Comparison of ENCODE assay signal across 16 cellular contexts in the genomic region with DNA sequence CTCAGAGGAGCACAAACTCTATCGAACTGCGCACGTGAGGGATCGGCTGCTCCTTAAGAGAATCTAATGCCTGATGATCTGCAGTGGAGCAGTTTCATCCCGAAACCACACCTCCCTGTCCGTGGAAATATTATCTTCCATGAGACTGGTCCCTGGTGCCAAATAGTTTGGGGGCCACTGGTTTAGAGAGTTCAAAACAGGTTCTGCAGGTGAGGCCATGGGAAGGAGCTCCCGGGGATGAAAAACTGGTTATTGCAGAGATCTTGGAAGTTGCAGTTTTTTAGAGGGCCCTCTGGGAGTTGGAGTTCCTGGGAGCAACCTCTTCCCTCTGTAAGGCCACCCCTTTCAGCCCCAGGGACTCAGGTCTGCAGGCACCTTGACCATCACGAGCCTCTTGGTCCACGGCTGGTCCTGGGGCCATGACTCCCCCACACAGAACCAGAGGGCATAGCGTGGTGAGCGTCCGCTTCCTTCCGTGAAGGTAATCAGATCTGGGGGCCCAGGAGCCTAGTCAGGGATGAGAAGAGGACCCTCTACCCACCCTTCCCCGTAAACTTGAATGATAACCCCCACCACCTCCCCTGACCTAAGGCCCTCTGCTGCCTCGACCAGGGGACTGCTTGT.
"Had no signal": no experiment of that assay in that cellular context is flagged by ENCODE, and none has a peak within 500 bp of the region (broad histone marks: within the 10 kb centered on the region; RNA-seq: fewer than 3 reads in every experiment).

No MANE protein-coding gene starts in this region.

- H3K9me3 Mint-ChIP-seq: activated naive CD4-positive, alpha-beta T cell treated with anti-CD3 and anti-CD28 coated beads, Interleukin-2, amount 50 U/mL, for 72 hours; activated T-cell treated with anti-CD3 and anti-CD28 coated beads, Interleukin-2, amount 50 U/mL, for 72 hours had no signal

- H3K27me3 ChIP-seq: adrenal gland, cardiac muscle cell, left lung, pancreas, right lobe of liver, stomach, upper lobe of left lung had no signal

- FAIRE-seq: kidney, pancreas, small intestine had no signal

- H3K27ac ChIP-seq: adrenal gland, cardiac muscle cell, left lung, pancreas, right lobe of liver, stomach, upper lobe of left lung had no signal

- H3K4me3 Mint-ChIP-seq: activated T-cell treated with anti-CD3 and anti-CD28 coated beads, Interleukin-2, amount 50 U/mL, for 72 hours had no signal

- H3K4me3 ChIP-seq: adrenal gland, cardiac muscle cell, left lung, pancreas, right lobe of liver, stomach, upper lobe of left lung had no signal

- H3K27ac Mint-ChIP-seq: activated T-cell treated with anti-CD3 and anti-CD28 coated beads, Interleukin-2, amount 50 U/mL, for 72 hours had no signal

- H3K4me2 ChIP-seq: SK-N-SH had no signal

- H3K9me3 ChIP-seq: adrenal gland, left lung, pancreas, right lobe of liver, SK-N-SH, stomach, upper lobe of left lung had no signal

- DNase-seq: activated CD4-positive, alpha-beta T cell treated with anti-CD3 and anti-CD28 coated beads, Interleukin-2, amount 50 U/mL, for 1 hour; activated CD8-positive, alpha-beta memory T cell treated with anti-CD3 and anti-CD28 coated beads, Interleukin-2, amount 50 U/mL, for 4 hours; adrenal gland; kidney; left lung; right lobe of liver; small intestine; stimulated activated CD4-positive, alpha-beta T cell treated with anti-CD3 and anti-CD28 coated beads, Interleukin-4, amount 100 ng/mL, for 1 hour; stomach; T1000; upper lobe of left lung had no signal

- H3K9ac ChIP-seq: SK-N-SH had no signal
